In genomic region chrX:24493740-24494543, GRCh38 we compare ENCODE assay signal across 12 cellular contexts. TPM values are rescaled to one million over a fixed set of nuclear protein-coding genes. Genes with fewer than 3 reads are reported as not detected.
DNase-seq lines count a peak whose midpoint lies in the region; ATAC-seq and TF ChIP-seq lines count a peak whose summit lies in the region.
"Had no signal": no experiment of that assay in that cellular context is flagged by ENCODE, and none has a peak within 500 bp of the region (broad histone marks: within the 10 kb centered on the region; RNA-seq: fewer than 3 reads in every experiment).

No MANE protein-coding gene starts in this region.

- TF ChIP-seq CTCF in PC-3 (conservative IDR thresholded peaks at IDR 0.05; ENCODE audit: low read depth, low read length): no peak
- no peak for TF ChIP-seq CTCF in esophagus muscularis mucosa (IDR thresholded peaks at IDR 0.05)

- no peaks in the 10 kb centered on the region for H3K79me2 ChIP-seq in PC-3 (ENCODE audit: low read length)

- H3K4me2 ChIP-seq in PC-3 (ENCODE audit: low read length) (peak overlapping the region; percentile 86), skeletal muscle satellite cell (ENCODE audit: low read length) (peak overlapping the region; percentile 40)

- H3K36me3 Mint-ChIP-seq in T-helper 1 cell treated with Interleukin-12 subunit alpha and Interleukin-12 subunit beta and Interleukin-4 antibody, amounts not matched to agents 30 μg/mL and 1 μg/mL, for 36 hours (ENCODE audit: low read depth): peaks cover 6% of the 10 kb centered on the region
- H3K36me3 Mint-ChIP-seq: stimulated activated memory B cell treated with anti-CD40 and anti-IgM and Interleukin-4, amounts not matched to agents 10 μg/mL and 1 μg/mL and 100 μg/mL, for 72 hours had no signal

- no TSS peak for BruUV-seq in PC-3 (replicated peaks; lab: Mats Ljungman, UMichigan)

- H3K9me3 ChIP-seq in PC-3 (ENCODE audit: low read length) (no peaks in the 10 kb centered on the region), esophagus muscularis mucosa (no peaks in the 10 kb centered on the region), skeletal muscle satellite cell (replicated peaks; ENCODE audit: low read length) (no peaks in the 10 kb centered on the region)

- H3K9ac ChIP-seq in PC-3 (ENCODE audit: low read length): peak overlapping the region; percentile 48
- H3K9ac ChIP-seq in skeletal muscle satellite cell (ENCODE audit: low read depth, low read length): no peak overlapping the region

- peak overlapping the region; percentile 76 for H3K27ac Mint-ChIP-seq in T-helper 1 cell treated with Interleukin-12 subunit alpha and Interleukin-12 subunit beta and Interleukin-4 antibody, amounts not matched to agents 30 μg/mL and 1 μg/mL, for 36 hours
- H3K27ac Mint-ChIP-seq: stimulated activated memory B cell treated with anti-CD40 and anti-IgM and Interleukin-4, amounts not matched to agents 10 μg/mL and 1 μg/mL and 100 μg/mL, for 72 hours had no signal

- H3K27me3 ChIP-seq in PC-3 (ENCODE audit: low read length) (no peaks in the 10 kb centered on the region), esophagus muscularis mucosa (no peaks in the 10 kb centered on the region), skeletal muscle satellite cell (ENCODE audit: control insufficient read depth, insufficient read depth, low read length) (no peaks in the 10 kb centered on the region)

- no peaks in the 10 kb centered on the region for H4K20me1 ChIP-seq in PC-3 (ENCODE audit: low read length)

- intact Hi-C loops in PC-3 (cut with micrococcal nuclease) (loop anchor here (1.0 to 2.0 kb wide), 3 partner anchors 29 to 235 kb away; partner anchors contain the start of gene PDK3), esophagus muscularis mucosa (cut with DNase I) (loop anchor here (10.0 kb wide), 1 partner anchor 239 kb away; no protein-coding TSS in a partner anchor)

- CTCF ChIA-PET in PC-3 (lab: Charles Lee): no interaction called here

- no peaks in the 10 kb centered on the region for H3K9me2 ChIP-seq in PC-3 (replicated peaks; ENCODE audit: low read length)

- H3K36me3 ChIP-seq in PC-3 (ENCODE audit: low read depth, low read length): no peaks in the 10 kb centered on the region
- no peaks in the 10 kb centered on the region for H3K36me3 ChIP-seq in esophagus muscularis mucosa
- no peaks in the 10 kb centered on the region for H3K36me3 ChIP-seq in skeletal muscle satellite cell (ENCODE audit: insufficient read depth, low read length)
- H3K36me3 ChIP-seq: WERI-Rb-1 had no signal

- H3K4me1 Mint-ChIP-seq in T-helper 1 cell treated with Interleukin-12 subunit alpha and Interleukin-12 subunit beta and Interleukin-4 antibody, amounts not matched to agents 30 μg/mL and 1 μg/mL, for 36 hours (ENCODE audit: low read depth): peaks cover 27% of the 10 kb centered on the region

- TF ChIP-seq EP300 in esophagus muscularis mucosa (IDR thresholded peaks at IDR 0.05): no peak

- no peak for TF ChIP-seq POLR2A in esophagus muscularis mucosa (IDR thresholded peaks at IDR 0.05; ENCODE audit: low read depth)

- DNase-seq in T-helper 1 cell: no peak
- DNase-seq in PC-3: peak; percentile 50
- DNase-seq in esophagus muscularis mucosa (ENCODE audit: extremely low spot score): no peak
- DNase-seq in SIG-M5 (lab: John Stamatoyannopoulos, UW): no peak
- DNase-seq: left cardiac atrium, WERI-Rb-1 had no signal

- H3K9me3 Mint-ChIP-seq in T-helper 1 cell treated with Interleukin-12 subunit alpha and Interleukin-12 subunit beta and Interleukin-4 antibody, amounts not matched to agents 30 μg/mL and 1 μg/mL, for 36 hours: no peaks in the 10 kb centered on the region
- H3K9me3 Mint-ChIP-seq: stimulated activated memory B cell treated with anti-CD40 and anti-IgM and Interleukin-4, amounts not matched to agents 10 μg/mL and 1 μg/mL and 100 μg/mL, for 72 hours had no signal

- no peaks in the 10 kb centered on the region for H3K27me3 Mint-ChIP-seq in T-helper 1 cell treated with Interleukin-12 subunit alpha and Interleukin-12 subunit beta and Interleukin-4 antibody, amounts not matched to agents 30 μg/mL and 1 μg/mL, for 36 hours (ENCODE audit: low read depth)
- H3K27me3 Mint-ChIP-seq: stimulated activated memory B cell treated with anti-CD40 and anti-IgM and Interleukin-4, amounts not matched to agents 10 μg/mL and 1 μg/mL and 100 μg/mL, for 72 hours had no signal

- H3K4me3 Mint-ChIP-seq in T-helper 1 cell treated with Interleukin-12 subunit alpha and Interleukin-12 subunit beta and Interleukin-4 antibody, amounts not matched to agents 30 μg/mL and 1 μg/mL, for 36 hours: no peak overlapping the region
- H3K4me3 Mint-ChIP-seq: stimulated activated memory B cell treated with anti-CD40 and anti-IgM and Interleukin-4, amounts not matched to agents 10 μg/mL and 1 μg/mL and 100 μg/mL, for 72 hours had no signal

- H3K4me1 ChIP-seq in PC-3 (ENCODE audit: insufficient read depth, low read length) (peaks cover 30% of the 10 kb centered on the region), esophagus muscularis mucosa (peaks cover 3 to 28% (median 24%) of the 10 kb centered on the region in 4 donors), skeletal muscle satellite cell (ENCODE audit: control insufficient read depth, insufficient read depth, low read length) (no peaks in the 10 kb centered on the region)

- peak overlapping the region; percentile 88 for H3K27ac ChIP-seq in PC-3 (ENCODE audit: low read length)
- peak overlapping the region; percentile 50 to 72 (median 58) for H3K27ac ChIP-seq in esophagus muscularis mucosa (replicated peaks in 1 of 4)
- H3K27ac ChIP-seq: WERI-Rb-1 had no signal

- H3K4me3 ChIP-seq in PC-3 (ENCODE audit: low read length) (peak overlapping the region; percentile 57), esophagus muscularis mucosa (no peak overlapping the region), skeletal muscle satellite cell (ENCODE audit: low read length) (no peak overlapping the region)
- H3K4me3 ChIP-seq: skin epidermis had no signal

- WGBS in esophagus muscularis mucosa: 51% methylated on average over 6 of the region's 6 CpGs

- POLR2A ChIA-PET in PC-3 (lab: Charles Lee; ENCODE audit: unreplicated experiment): interaction anchor here (0.5 kb wide), 1 partner anchor 235 kb away, joined by 3 read pairs; no protein-coding TSS in a partner anchor

- peak overlapping the region; percentile 47 for H2AFZ ChIP-seq in PC-3 (ENCODE audit: low read length)

- no peaks in the 10 kb centered on the region for H3F3A ChIP-seq in PC-3 (ENCODE audit: low read length, unreplicated experiment)

- ATAC-seq in PC-3: no peak
- ATAC-seq in GM19395 (IDR thresholded peaks at IDR 0.05; ENCODE audit: unreplicated experiment): no peak
- no peak for ATAC-seq in GM19035 (IDR thresholded peaks at IDR 0.05; ENCODE audit: unreplicated experiment)
- ATAC-seq: stimulated activated memory B cell treated with anti-CD40 and anti-IgM and Interleukin-4, amounts not matched to agents 10 μg/mL and 1 μg/mL and 100 μg/mL, for 72 hours had no signal

RNA-seq across cellular contexts. Expression of gene PDK3, which starts 28.9 kb away (rescaled TPM):
- 22.6 and 24.4 TPM in 2 replicates for total RNA-seq in PC-3 (2014; rRNA removed)
- 10 to 100 TPM; 38.4 to 63.4 (median 53.4) TPM for total RNA-seq in esophagus muscularis mucosa
- total RNA-seq in skeletal muscle satellite cell (2012; rRNA removed): 5.3 and 10.0 TPM in 2 replicates
